Comparison of ENCODE assay signal across 1 cellular context in genomic region chr17:67364847-67365761, GRCh38.
TF ChIP-seq lines count a peak whose summit lies in the region.

No MANE protein-coding gene starts in this region.

TF ChIP-seq in HEK293, 187 proteins besides CTCF, POLR2A, EP300 and RAD21 (continued from another document and continues in another):
- TF ChIP-seq, protein P1, sequence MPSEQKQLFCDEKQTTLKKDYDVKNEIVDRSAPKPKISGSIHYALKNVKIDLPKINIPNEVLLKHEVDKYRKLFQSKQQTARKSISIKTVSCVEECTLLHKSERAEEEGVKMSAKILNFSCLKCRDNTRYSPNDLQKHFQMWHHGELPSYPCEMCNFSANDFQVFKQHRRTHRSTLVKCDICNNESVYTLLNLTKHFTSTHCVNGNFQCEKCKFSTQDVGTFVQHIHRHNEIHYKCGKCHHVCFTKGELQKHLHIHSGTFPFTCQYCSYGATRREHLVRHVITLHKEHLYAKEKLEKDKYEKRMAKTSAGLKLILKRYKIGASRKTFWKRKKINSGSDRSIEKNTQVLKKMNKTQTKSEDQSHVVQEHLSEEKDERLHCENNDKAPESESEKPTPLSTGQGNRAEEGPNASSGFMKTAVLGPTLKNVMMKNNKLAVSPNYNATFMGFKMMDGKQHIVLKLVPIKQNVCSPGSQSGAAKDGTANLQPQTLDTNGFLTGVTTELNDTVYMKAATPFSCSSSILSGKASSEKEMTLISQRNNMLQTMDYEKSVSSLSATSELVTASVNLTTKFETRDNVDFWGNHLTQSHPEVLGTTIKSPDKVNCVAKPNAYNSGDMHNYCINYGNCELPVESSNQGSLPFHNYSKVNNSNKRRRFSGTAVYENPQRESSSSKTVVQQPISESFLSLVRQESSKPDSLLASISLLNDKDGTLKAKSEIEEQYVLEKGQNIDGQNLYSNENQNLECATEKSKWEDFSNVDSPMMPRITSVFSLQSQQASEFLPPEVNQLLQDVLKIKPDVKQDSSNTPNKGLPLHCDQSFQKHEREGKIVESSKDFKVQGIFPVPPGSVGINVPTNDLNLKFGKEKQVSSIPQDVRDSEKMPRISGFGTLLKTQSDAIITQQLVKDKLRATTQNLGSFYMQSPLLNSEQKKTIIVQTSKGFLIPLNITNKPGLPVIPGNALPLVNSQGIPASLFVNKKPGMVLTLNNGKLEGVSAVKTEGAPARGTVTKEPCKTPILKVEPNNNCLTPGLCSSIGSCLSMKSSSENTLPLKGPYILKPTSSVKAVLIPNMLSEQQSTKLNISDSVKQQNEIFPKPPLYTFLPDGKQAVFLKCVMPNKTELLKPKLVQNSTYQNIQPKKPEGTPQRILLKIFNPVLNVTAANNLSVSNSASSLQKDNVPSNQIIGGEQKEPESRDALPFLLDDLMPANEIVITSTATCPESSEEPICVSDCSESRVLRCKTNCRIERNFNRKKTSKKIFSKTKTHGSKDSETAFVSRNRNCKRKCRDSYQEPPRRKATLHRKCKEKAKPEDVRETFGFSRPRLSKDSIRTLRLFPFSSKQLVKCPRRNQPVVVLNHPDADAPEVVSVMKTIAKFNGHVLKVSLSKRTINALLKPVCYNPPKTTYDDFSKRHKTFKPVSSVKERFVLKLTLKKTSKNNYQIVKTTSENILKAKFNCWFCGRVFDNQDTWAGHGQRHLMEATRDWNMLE (tag by site-specific recombination; conservative IDR thresholded peaks at IDR 0.05; ENCODE audit: low read depth) = no peak
- TF ChIP-seq SCRT1 (tag by site-specific recombination; IDR thresholded peaks at IDR 0.05; ENCODE audit: borderline replicate concordance) = peak; percentile 67; the same call in 1 of the 2 replicates
- TF ChIP-seq YY1 (tag by site-specific recombination; IDR thresholded peaks at IDR 0.05) = no peak
- TF ChIP-seq ZNF121 (tag by site-specific recombination; IDR thresholded peaks at IDR 0.05) = peak; percentile 90
- no peak for TF ChIP-seq MEIS1 (CRISPR knock-in tag; IDR thresholded peaks at IDR 0.05; ENCODE audit: borderline replicate concordance)
- no peak for TF ChIP-seq ZNF555 (tag by site-specific recombination; conservative IDR thresholded peaks at IDR 0.05)
- peak; percentile 19; the same call in 1 of the 2 replicates for TF ChIP-seq KLF8 (tag by site-specific recombination; IDR thresholded peaks at IDR 0.05)
- TF ChIP-seq ZNF239 (tag by site-specific recombination; IDR thresholded peaks at IDR 0.05) = no peak
- no peak for TF ChIP-seq ZNF112 (tag by site-specific recombination; IDR thresholded peaks at IDR 0.05)
- TF ChIP-seq, protein P2, sequence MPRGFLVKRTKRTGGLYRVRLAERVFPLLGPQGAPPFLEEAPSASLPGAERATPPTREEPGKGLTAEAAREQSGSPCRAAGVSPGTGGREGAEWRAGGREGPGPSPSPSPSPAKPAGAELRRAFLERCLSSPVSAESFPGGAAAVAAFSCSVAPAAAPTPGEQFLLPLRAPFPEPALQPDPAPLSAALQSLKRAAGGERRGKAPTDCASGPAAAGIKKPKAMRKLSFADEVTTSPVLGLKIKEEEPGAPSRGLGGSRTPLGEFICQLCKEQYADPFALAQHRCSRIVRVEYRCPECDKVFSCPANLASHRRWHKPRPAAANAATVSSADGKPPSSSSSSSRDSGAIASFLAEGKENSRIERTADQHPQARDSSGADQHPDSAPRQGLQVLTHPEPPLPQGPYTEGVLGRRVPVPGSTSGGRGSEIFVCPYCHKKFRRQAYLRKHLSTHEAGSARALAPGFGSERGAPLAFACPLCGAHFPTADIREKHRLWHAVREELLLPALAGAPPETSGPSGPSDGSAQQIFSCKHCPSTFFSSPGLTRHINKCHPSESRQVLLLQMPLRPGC (tag by site-specific recombination; IDR thresholded peaks at IDR 0.05) = no peak
- TF ChIP-seq ZNF2 (tag by site-specific recombination; IDR thresholded peaks at IDR 0.05) = 0 out of 2 replicates have a peak, but pooled peaks have one; percentile 30
- no peak for TF ChIP-seq ZNF223 (tag by site-specific recombination; IDR thresholded peaks at IDR 0.05)
- peak; percentile 46 for TF ChIP-seq SP3 (tag by site-specific recombination; IDR thresholded peaks at IDR 0.05)
- TF ChIP-seq ZNF658 (tag by site-specific recombination; IDR thresholded peaks at IDR 0.05) = no peak
- TF ChIP-seq ZSCAN16 (tag by site-specific recombination; IDR thresholded peaks at IDR 0.05) = no peak
- TF ChIP-seq ZNF585B (tag by site-specific recombination; IDR thresholded peaks at IDR 0.05) = no peak
- no peak for TF ChIP-seq ZSCAN4 (tag by site-specific recombination; IDR thresholded peaks at IDR 0.05)
- peak; percentile 13 for TF ChIP-seq ZBTB26 (tag by site-specific recombination; optimal IDR thresholded peaks at IDR 0.05)
- no peak for TF ChIP-seq ZNF561 (tag by site-specific recombination; IDR thresholded peaks at IDR 0.05; ENCODE audit: borderline replicate concordance)
- no peak for TF ChIP-seq ZNF335 (tag by site-specific recombination; conservative IDR thresholded peaks at IDR 0.05)
- TF ChIP-seq ZNF37A (tag by site-specific recombination; IDR thresholded peaks at IDR 0.05) = no peak
- peak; percentile 42 for TF ChIP-seq PRDM10 (tag by site-specific recombination; IDR thresholded peaks at IDR 0.05)
- no peak for TF ChIP-seq ZSCAN18 (tag by site-specific recombination; IDR thresholded peaks at IDR 0.05)
- no peak for TF ChIP-seq ZNF114 (tag by site-specific recombination; IDR thresholded peaks at IDR 0.05)
- no peak for TF ChIP-seq ZNF626 (tag by site-specific recombination; IDR thresholded peaks at IDR 0.05)
- peak; percentile 93 for TF ChIP-seq SCRT2 (tag by site-specific recombination; IDR thresholded peaks at IDR 0.05)
- TF ChIP-seq ZNF76 (tag by site-specific recombination; IDR thresholded peaks at IDR 0.05; ENCODE audit: borderline replicate concordance, low read depth) = no peak
- peak; percentile 90 for TF ChIP-seq PRDM1 (tag by site-specific recombination; IDR thresholded peaks at IDR 0.05)
- TF ChIP-seq SETDB1 (IDR thresholded peaks at IDR 0.05; ENCODE audit: insufficient read length, low read length) = no peak
- no peak for TF ChIP-seq ZNF791 (tag by site-specific recombination; IDR thresholded peaks at IDR 0.05)
- peak; percentile 97 for TF ChIP-seq ZNF362 (tag by site-specific recombination; IDR thresholded peaks at IDR 0.05)
- TF ChIP-seq ZBTB8A (tag by site-specific recombination; IDR thresholded peaks at IDR 0.05) = no peak
- no peak for TF ChIP-seq ZNF404 (tag by site-specific recombination; IDR thresholded peaks at IDR 0.05)
- TF ChIP-seq ZNF776 (tag by site-specific recombination; IDR thresholded peaks at IDR 0.05; ENCODE audit: borderline replicate concordance) = no peak
- no peak for TF ChIP-seq ZSCAN5A (tag by site-specific recombination; IDR thresholded peaks at IDR 0.05)
- TF ChIP-seq GFI1B (tag by site-specific recombination; IDR thresholded peaks at IDR 0.05) = no peak
- no peak for TF ChIP-seq ZNF571 (tag by site-specific recombination; IDR thresholded peaks at IDR 0.05)
- no peak for TF ChIP-seq ZNF341 (tag by site-specific recombination; IDR thresholded peaks at IDR 0.05; ENCODE audit: low read depth)
- no peak for TF ChIP-seq MYNN (tag by site-specific recombination; IDR thresholded peaks at IDR 0.05; ENCODE audit: borderline replicate concordance)
- TF ChIP-seq ZXDB (tag by site-specific recombination; IDR thresholded peaks at IDR 0.05) = peak; percentile 51
- TF ChIP-seq SP2 (tag by site-specific recombination; IDR thresholded peaks at IDR 0.05) = peak; percentile 61
- no peak for TF ChIP-seq KLF9 (tag by site-specific recombination; IDR thresholded peaks at IDR 0.05; ENCODE audit: low read depth)
- TF ChIP-seq ZNF624 (tag by site-specific recombination; IDR thresholded peaks at IDR 0.05) = no peak
- TF ChIP-seq GLIS1 (tag by site-specific recombination; IDR thresholded peaks at IDR 0.05) = no peak
- TF ChIP-seq ZNF449 (tag by site-specific recombination; IDR thresholded peaks at IDR 0.05) = no peak
